Comparison of ENCODE assay signal across 19 cellular contexts in the genomic region with DNA sequence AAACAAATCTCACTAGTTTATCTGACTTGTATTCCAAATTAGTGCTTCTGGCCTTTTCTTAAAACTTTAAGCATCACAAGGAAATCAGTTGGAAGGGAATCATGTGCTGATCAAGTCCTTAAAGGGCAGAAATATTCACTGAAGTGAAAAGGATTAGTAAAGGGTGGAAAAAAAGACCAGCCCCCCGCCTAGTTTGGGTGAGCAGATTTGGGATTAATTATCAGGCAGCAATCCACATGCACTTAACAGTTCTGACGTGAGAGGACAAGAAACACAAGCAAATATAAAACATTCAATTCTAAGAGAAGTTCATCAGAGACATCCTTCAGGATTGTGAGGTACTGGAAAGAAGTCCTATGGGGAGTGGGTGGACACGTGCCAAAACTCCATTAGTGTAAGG. TPM values are rescaled to one million over a fixed set of nuclear protein-coding genes. Genes with fewer than 3 reads are reported as not detected.
DNase-seq lines count a peak whose midpoint lies in the region; ATAC-seq and TF ChIP-seq lines count a peak whose summit lies in the region.
"Had no signal": no experiment of that assay in that cellular context is flagged by ENCODE, and none has a peak within 500 bp of the region (broad histone marks: within the 10 kb centered on the region; RNA-seq: fewer than 3 reads in every experiment).

A gene with protein sequence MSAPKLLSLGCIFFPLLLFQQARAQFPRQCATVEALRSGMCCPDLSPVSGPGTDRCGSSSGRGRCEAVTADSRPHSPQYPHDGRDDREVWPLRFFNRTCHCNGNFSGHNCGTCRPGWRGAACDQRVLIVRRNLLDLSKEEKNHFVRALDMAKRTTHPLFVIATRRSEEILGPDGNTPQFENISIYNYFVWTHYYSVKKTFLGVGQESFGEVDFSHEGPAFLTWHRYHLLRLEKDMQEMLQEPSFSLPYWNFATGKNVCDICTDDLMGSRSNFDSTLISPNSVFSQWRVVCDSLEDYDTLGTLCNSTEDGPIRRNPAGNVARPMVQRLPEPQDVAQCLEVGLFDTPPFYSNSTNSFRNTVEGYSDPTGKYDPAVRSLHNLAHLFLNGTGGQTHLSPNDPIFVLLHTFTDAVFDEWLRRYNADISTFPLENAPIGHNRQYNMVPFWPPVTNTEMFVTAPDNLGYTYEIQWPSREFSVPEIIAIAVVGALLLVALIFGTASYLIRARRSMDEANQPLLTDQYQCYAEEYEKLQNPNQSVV (plus strand): TSS at position 245 of the 400 bp plus-strand sequence. CDS start 612 bp downstream, outside the sequence.

- no peaks in the 10 kb centered on the region for H3K79me2 ChIP-seq in mammary epithelial cell (ENCODE audit: insufficient read depth, low read length)

- no peaks in the 10 kb centered on the region for H3K9me3 Mint-ChIP-seq in MCF 10A (ENCODE audit: unreplicated experiment)
- H3K9me3 Mint-ChIP-seq in activated CD4-positive, alpha-beta T cell treated with anti-CD3 and anti-CD28 coated beads, Interleukin-2, amount 10 ng/mL, durations not matched to agents 24 days and 14 days: peaks cover 3% of the 10 kb centered on the region
- H3K9me3 Mint-ChIP-seq in effector memory CD8-positive, alpha-beta T cell: peaks cover 3 to 6% of the 10 kb centered on the region in 2 donors
- H3K9me3 Mint-ChIP-seq: HFFc6 had no signal

- TF ChIP-seq CTCF in mammary epithelial cell (conservative IDR thresholded peaks at IDR 0.05 in 1 of 2, IDR thresholded peaks at IDR 0.05 in 1 of 2; ENCODE audit: extremely low read depth in 1 of 2, insufficient read depth in 1 of 2, low read depth in 1 of 2, low read length in 2 of 2) (no peak), MCF 10A (IDR thresholded peaks at IDR 0.05; ENCODE audit: unreplicated experiment) (no peak), lower leg skin (IDR thresholded peaks at IDR 0.05) (no peak)

- no peak for TF ChIP-seq POLR2A in lower leg skin (IDR thresholded peaks at IDR 0.05)

- H3K4me1 ChIP-seq in mammary epithelial cell (ENCODE audit: insufficient read depth, low read length): no peaks in the 10 kb centered on the region
- H3K4me1 ChIP-seq: Peyer's patch had no signal

- no peaks in the 10 kb centered on the region for H3K36me3 ChIP-seq in mammary epithelial cell (ENCODE audit: insufficient read depth, low read length)
- H3K36me3 ChIP-seq: BLaER1 treated with 17β-estradiol and CSF1 and Interleukin-3, amounts not matched to agents 10 nM and 100 nM; Peyer's patch had no signal

- dilution Hi-C loops in mammary epithelial cell (cut with HindIII; ENCODE audit: low sequenced_read_pairs): no loop called here

- no peaks in the 10 kb centered on the region for H3K27me3 ChIP-seq in mammary epithelial cell (ENCODE audit: insufficient read depth, low read length)
- H3K27me3 ChIP-seq: BLaER1 treated with 17β-estradiol and CSF1 and Interleukin-3, amounts not matched to agents 10 nM and 100 nM; Peyer's patch had no signal

- no peak within 1 kb of the TSS for H3K27ac Mint-ChIP-seq in MCF 10A (ENCODE audit: low read depth, unreplicated experiment)
- no peak within 1 kb of the TSS for H3K27ac Mint-ChIP-seq in activated CD4-positive, alpha-beta T cell treated with anti-CD3 and anti-CD28 coated beads, Interleukin-2, amount 10 ng/mL, durations not matched to agents 24 days and 14 days
- no peak within 1 kb of the TSS for H3K27ac Mint-ChIP-seq in effector memory CD8-positive, alpha-beta T cell
- H3K27ac Mint-ChIP-seq: CD8-positive, alpha-beta memory T cell; HFFc6 had no signal

- no peak for DNase-seq in mammary epithelial cell
- no peak for DNase-seq in MCF 10A (ENCODE audit: unreplicated experiment)
- DNase-seq in Right ventricle myocardium superior: no peak
- DNase-seq in lower leg skin (ENCODE audit: low spot score in 2 of 2): no peak
- DNase-seq in activated CD4-positive, alpha-beta T cell treated with anti-CD3 and anti-CD28 coated beads, Interleukin-2, amount 10 ng/mL, durations not matched to agents 24 days and 14 days: no peak
- DNase-seq in effector memory CD8-positive, alpha-beta T cell: no peak
- DNase-seq: CD8-positive, alpha-beta memory T cell; DND-41; GDM1; HFFc6; MM.1S; NCI-H1092 treated with DMSO at 0.1 percent for 48 hours; NCI-H2081 treated with DMSO at 0.1 percent for 48 hours; NCI-H510A treated with DMSO at 0.1 percent for 48 hours; Peyer's patch; SHP77 had no signal

- intact Hi-C loops in mammary epithelial cell (cut with micrococcal nuclease) (no loop called here), MCF 10A (cut with micrococcal nuclease) (no loop called here), Right ventricle myocardium superior (cut with DNase I) (no loop called here), lower leg skin (cut with DNase I; ENCODE audit: low total_unique reads) (no loop called here)
- intact Hi-C loops in activated CD4-positive, alpha-beta T cell treated with anti-CD3 and anti-CD28 coated beads, Interleukin-2, amount 10 ng/mL, durations not matched to agents 24 days and 14 days (cut with micrococcal nuclease): no loop called here

- H2AFZ ChIP-seq in mammary epithelial cell (ENCODE audit: low read depth, low read length): peak within 1 kb of the TSS; percentile 32

- ATAC-seq in Right ventricle myocardium superior (ENCODE audit: poor library complexity): no peak
- ATAC-seq in HG02588 (IDR thresholded peaks at IDR 0.05; ENCODE audit: unreplicated experiment): no peak
- ATAC-seq in HG03108 (IDR thresholded peaks at IDR 0.05; ENCODE audit: unreplicated experiment): no peak
- no peak for ATAC-seq in effector memory CD8-positive, alpha-beta T cell (replicated peaks)

- WGBS in mammary epithelial cell (ENCODE audit: low coverage, missing lambda C conversion rate): 92% methylated on average over 3 of the region's 3 CpGs
- 84 to 85% methylated on average over 3 of the region's 3 CpGs for WGBS in lower leg skin, 2 donors

- POLR2A ChIA-PET in MCF 10A (lab: Yijun Ruan, JAX): interaction anchor here (1.0 kb wide), 1 partner anchor 15 kb away, joined by 3 read pairs; no protein-coding TSS in a partner anchor

- H3K4me3 Mint-ChIP-seq in MCF 10A (ENCODE audit: unreplicated experiment): no peak within 1 kb of the TSS
- H3K4me3 Mint-ChIP-seq in activated CD4-positive, alpha-beta T cell treated with anti-CD3 and anti-CD28 coated beads, Interleukin-2, amount 10 ng/mL, durations not matched to agents 24 days and 14 days: no peak within 1 kb of the TSS
- H3K4me3 Mint-ChIP-seq in effector memory CD8-positive, alpha-beta T cell: no peak within 1 kb of the TSS
- H3K4me3 Mint-ChIP-seq: CD8-positive, alpha-beta memory T cell; HFFc6 had no signal

- no peak within 1 kb of the TSS for H3K4me2 ChIP-seq in mammary epithelial cell (ENCODE audit: insufficient read depth, low read depth, low read length)
- H3K4me2 ChIP-seq: BLaER1 treated with 17β-estradiol and CSF1 and Interleukin-3, amounts not matched to agents 10 nM and 100 nM had no signal

- in situ Hi-C loops in mammary epithelial cell (cut with MboI; ENCODE audit: low sequenced_read_pairs in 2 of 2): no loop called here

- no peak within 1 kb of the TSS for H3K9ac ChIP-seq in mammary epithelial cell (ENCODE audit: insufficient read depth, low read length)
- H3K9ac ChIP-seq: BLaER1 treated with 17β-estradiol and CSF1 and Interleukin-3, amounts not matched to agents 10 nM and 100 nM had no signal

- CTCF ChIA-PET in mammary epithelial cell (lab: Charles Lee; ENCODE audit: low non-redundant PET) (no interaction called here), MCF 10A (lab: Yijun Ruan, JAX) (no interaction called here)

- peaks cover 10% of the 10 kb centered on the region for H3K4me1 Mint-ChIP-seq in MCF 10A (ENCODE audit: insufficient read depth, unreplicated experiment)
- no peaks in the 10 kb centered on the region for H3K4me1 Mint-ChIP-seq in activated CD4-positive, alpha-beta T cell treated with anti-CD3 and anti-CD28 coated beads, Interleukin-2, amount 10 ng/mL, durations not matched to agents 24 days and 14 days
- H3K4me1 Mint-ChIP-seq in effector memory CD8-positive, alpha-beta T cell (ENCODE audit: low read depth in 2 of 2): no peaks in the 10 kb centered on the region
- H3K4me1 Mint-ChIP-seq: CD8-positive, alpha-beta memory T cell had no signal

- no peaks in the 10 kb centered on the region for H3K27me3 Mint-ChIP-seq in MCF 10A (ENCODE audit: insufficient read depth, unreplicated experiment)
- H3K27me3 Mint-ChIP-seq in activated CD4-positive, alpha-beta T cell treated with anti-CD3 and anti-CD28 coated beads, Interleukin-2, amount 10 ng/mL, durations not matched to agents 24 days and 14 days: no peaks in the 10 kb centered on the region
- no peaks in the 10 kb centered on the region for H3K27me3 Mint-ChIP-seq in effector memory CD8-positive, alpha-beta T cell
- H3K27me3 Mint-ChIP-seq: CD8-positive, alpha-beta memory T cell had no signal

- no peaks in the 10 kb centered on the region for H3K9me3 ChIP-seq in mammary epithelial cell (replicated peaks; ENCODE audit: insufficient read depth, low read length)
- H3K9me3 ChIP-seq: BLaER1 treated with 17β-estradiol and CSF1 and Interleukin-3, amounts not matched to agents 10 nM and 100 nM; Peyer's patch had no signal

- H3K4me3 ChIP-seq in mammary epithelial cell (replicated peaks in 1 of 3; ENCODE audit: insufficient read depth in 1 of 3, low read depth in 2 of 3, low read length in 3 of 3): no peak within 1 kb of the TSS
- no peak within 1 kb of the TSS for H3K4me3 ChIP-seq in lower leg skin (ENCODE audit: low read depth, poor library complexity, severe bottlenecking)
- H3K4me3 ChIP-seq: BLaER1 treated with 17β-estradiol and CSF1 and Interleukin-3, amounts not matched to agents 10 nM and 100 nM; Peyer's patch had no signal

- no peak within 1 kb of the TSS for H3K27ac ChIP-seq in mammary epithelial cell (ENCODE audit: insufficient read depth, low read depth, low read length)
- H3K27ac ChIP-seq: BLaER1 treated with 17β-estradiol and CSF1 and Interleukin-3, amounts not matched to agents 10 nM and 100 nM; Peyer's patch had no signal

- BruUV-seq in mammary epithelial cell (replicated peaks; lab: Mats Ljungman, UMichigan): no TSS peak
- no TSS peak for BruUV-seq in MCF 10A (replicated peaks; lab: Mats Ljungman, UMichigan)

- H4K20me1 ChIP-seq in mammary epithelial cell (ENCODE audit: insufficient read depth, low read length): no peaks in the 10 kb centered on the region
- H4K20me1 ChIP-seq: BLaER1 treated with 17β-estradiol and CSF1 and Interleukin-3, amounts not matched to agents 10 nM and 100 nM had no signal

- H3K36me3 Mint-ChIP-seq in MCF 10A (ENCODE audit: insufficient read depth, unreplicated experiment): peaks cover 7% of the 10 kb centered on the region
- H3K36me3 Mint-ChIP-seq in activated CD4-positive, alpha-beta T cell treated with anti-CD3 and anti-CD28 coated beads, Interleukin-2, amount 10 ng/mL, durations not matched to agents 24 days and 14 days (ENCODE audit: low read depth): no peaks in the 10 kb centered on the region
- no peaks in the 10 kb centered on the region for H3K36me3 Mint-ChIP-seq in effector memory CD8-positive, alpha-beta T cell (ENCODE audit: insufficient read depth)
- H3K36me3 Mint-ChIP-seq: CD8-positive, alpha-beta memory T cell had no signal

RNA-seq across cellular contexts. Expression of the gene that starts here (rescaled TPM):
- total RNA-seq in mammary epithelial cell (not detected), MCF 10A (2022) (not detected in 2 replicates), Right ventricle myocardium superior (50.2 TPM), lower leg skin (10 to 100 TPM; 27.6 to 85.6 (median 53.5) TPM)
- polyA plus RNA-seq in mammary epithelial cell: not detected
- polyA minus RNA-seq in mammary epithelial cell: not detected
- not detected in 2 replicates for total RNA-seq in activated CD4-positive, alpha-beta T cell treated with anti-CD3 and anti-CD28 coated beads, Interleukin-2, amount 10 ng/mL, durations not matched to agents 24 days and 14 days
- total RNA-seq: CD8-positive, alpha-beta memory T cell; HFFc6 had no signal
- polyA plus RNA-seq: CD8-positive, alpha-beta memory T cell had no signal

Comparison
In these comparisons a context has a peak if more than half of its experiments do, and no peak if none do; other contexts are left out.
1. RNA of the gene that starts here (total RNA-seq): 27.6 to 85.6 TPM in lower leg skin and 50.2 TPM in Right ventricle myocardium superior (single experiment); not detected in mammary epithelial cell, not detected in MCF 10A and not detected in activated CD4-positive, alpha-beta T cell treated with anti-CD3 and anti-CD28 coated beads, Interleukin-2, amount 10 ng/mL, durations not matched to agents 24 days and 14 days; every median in the first group is over 10 times any median in the second.